In the genomic region with DNA sequence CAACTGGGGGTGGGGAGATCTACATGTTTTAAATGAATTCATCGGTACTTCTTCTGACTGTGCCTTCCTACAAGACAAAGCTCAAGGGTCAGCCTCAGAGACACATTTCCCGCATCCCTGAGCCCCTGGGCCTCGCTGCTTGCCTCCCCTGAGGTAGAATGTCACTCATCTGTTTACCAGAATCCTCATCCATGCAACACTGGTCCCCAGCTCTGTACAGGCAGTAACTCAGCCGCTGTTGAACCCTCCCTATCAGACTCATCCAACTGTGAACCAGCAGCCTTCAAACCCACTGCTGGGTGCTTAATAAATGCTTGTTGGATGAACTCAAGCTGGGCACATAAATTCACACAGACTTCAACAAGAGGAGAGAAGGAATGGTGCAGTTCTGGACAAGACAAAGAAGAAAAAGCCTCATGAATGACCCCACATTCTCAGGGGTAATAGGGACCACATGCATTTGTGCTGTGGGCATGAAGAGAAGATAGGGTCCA, we compare ENCODE assay signal across 18 cellular contexts. TPM values are rescaled to one million over a fixed set of nuclear protein-coding genes. Genes with fewer than 3 reads are reported as not detected.
A peak's percentile ranks its signal among the peaks of the same experiment; 100 is the strongest.
DNase-seq lines count a peak whose midpoint lies in the region; ATAC-seq, FAIRE-seq and TF ChIP-seq lines count a peak whose summit lies in the region.
"Had no signal": no experiment of that assay in that cellular context is flagged by ENCODE, and none has a peak within 500 bp of the region (broad histone marks: within the 10 kb centered on the region; RNA-seq: fewer than 3 reads in every experiment).

No MANE protein-coding gene starts in this region.

- DNase-seq in K562 (ENCODE audit: extremely low read depth in 1 of 4, low spot score in 3 of 4) (peak in 1 of 4 experiments; percentile 21), left kidney (ENCODE audit: low read depth, low spot score) (peak; percentile 79), head of caudate nucleus (no peak), mammary epithelial cell (no peak), MCF 10A (ENCODE audit: unreplicated experiment) (no peak), islet precursor cell (no peak)
- DNase-seq: 8988T, Caco-2, DMS53, HCEC 1CT, KG1, NCI-H1092, NCI-H82 had no signal

- H3K27ac Mint-ChIP-seq in MCF 10A (ENCODE audit: low read depth, unreplicated experiment) = no peak overlapping the region

- TF ChIP-seq CTCF in K562 (IDR thresholded peaks at IDR 0.05 in 2 of 3, conservative IDR thresholded peaks at IDR 0.05 in 1 of 3; ENCODE audit: insufficient read depth in 2 of 3, low read depth in 1 of 3, low read length in 3 of 3) (no peak), mammary epithelial cell (conservative IDR thresholded peaks at IDR 0.05 in 1 of 2, IDR thresholded peaks at IDR 0.05 in 1 of 2; ENCODE audit: extremely low read depth in 1 of 2, insufficient read depth in 1 of 2, low read depth in 1 of 2, low read length in 2 of 2) (no peak), MCF 10A (IDR thresholded peaks at IDR 0.05; ENCODE audit: unreplicated experiment) (no peak)

- H3K9me3 Mint-ChIP-seq in MCF 10A (ENCODE audit: unreplicated experiment) = peaks cover 10% of the 10 kb centered on the region

- peaks cover 0 to 35% (median 20%) of the 10 kb centered on the region in 11 experiments; a peak in 9 of 22 replicates for H3K36me3 ChIP-seq in BLaER1 treated with 17β-estradiol and CSF1 and Interleukin-3, amounts not matched to agents 10 nM and 100 nM
- peaks cover 29% of the 10 kb centered on the region for H3K36me3 ChIP-seq in K562 (ENCODE audit: control insufficient read depth, insufficient read depth, low read length)
- no peaks in the 10 kb centered on the region for H3K36me3 ChIP-seq in rectal smooth muscle tissue (ENCODE audit: control insufficient read depth, insufficient read depth, low read length)
- H3K36me3 ChIP-seq in mammary epithelial cell (ENCODE audit: insufficient read depth, low read length) = no peaks in the 10 kb centered on the region

- peaks cover 0 to 48% (median 35%) of the 10 kb centered on the region in 11 experiments; a peak in 20 of 22 replicates for H3K9me3 ChIP-seq in BLaER1 treated with 17β-estradiol and CSF1 and Interleukin-3, amounts not matched to agents 10 nM and 100 nM (replicated peaks in 1 of 11)
- peaks cover 4% of the 10 kb centered on the region; the same call in 1 of the 2 replicates for H3K9me3 ChIP-seq in K562 (replicated peaks; ENCODE audit: control insufficient read depth, insufficient read depth, low read depth, low read length)
- peaks cover 3% of the 10 kb centered on the region for H3K9me3 ChIP-seq in mammary epithelial cell (replicated peaks; ENCODE audit: insufficient read depth, low read length)

- H3K4me1 ChIP-seq in BLaER1 treated with 17β-estradiol and CSF1 and Interleukin-3, amounts not matched to agents 10 nM and 100 nM = peaks cover 30 to 47% (median 40%) of the 10 kb centered on the region in 10 experiments
- H3K4me1 ChIP-seq in K562 (replicated peaks in 1 of 2; ENCODE audit: control insufficient read depth in 2 of 2, insufficient read depth in 2 of 2, low read length in 2 of 2) = peaks cover 8 to 10% of the 10 kb centered on the region in 2 experiments; a peak in 4 of 5 replicates
- H3K4me1 ChIP-seq in rectal smooth muscle tissue (ENCODE audit: control insufficient read depth, insufficient read depth, low read length) = peaks cover 17% of the 10 kb centered on the region
- peaks cover 19% of the 10 kb centered on the region for H3K4me1 ChIP-seq in mammary epithelial cell (ENCODE audit: insufficient read depth, low read length)

- H3K4me1 Mint-ChIP-seq in MCF 10A (ENCODE audit: insufficient read depth, unreplicated experiment) = peaks cover 26% of the 10 kb centered on the region

- intact Hi-C loops in K562 (cut with micrococcal nuclease) (no loop called here), head of caudate nucleus (cut with DNase I) (no loop called here), mammary epithelial cell (cut with micrococcal nuclease) (no loop called here), MCF 10A (cut with micrococcal nuclease) (no loop called here)

- BruUV-seq in K562 (replicated peaks; lab: Mats Ljungman, UMichigan) (no TSS peak), mammary epithelial cell (replicated peaks; lab: Mats Ljungman, UMichigan) (no TSS peak), MCF 10A (replicated peaks; lab: Mats Ljungman, UMichigan) (no TSS peak)

- H3K4me2 ChIP-seq in BLaER1 treated with 17β-estradiol and CSF1 and Interleukin-3, amounts not matched to agents 10 nM and 100 nM = peak overlapping the region in 7 of 11 experiments; percentile 3 to 44 (median 22); a peak in 9 of 22 replicates
- H3K4me2 ChIP-seq in K562 (ENCODE audit: insufficient read depth, low read length) = peak overlapping the region; percentile 75
- no peak overlapping the region for H3K4me2 ChIP-seq in mammary epithelial cell (ENCODE audit: insufficient read depth, low read depth, low read length)

- no peak for TF ChIP-seq EP300 in K562 (IDR thresholded peaks at IDR 0.05; ENCODE audit: low read length)

- no peaks in the 10 kb centered on the region for H3K27me3 ChIP-seq in BLaER1 treated with 17β-estradiol and CSF1 and Interleukin-3, amounts not matched to agents 10 nM and 100 nM
- H3K27me3 ChIP-seq in K562 (ENCODE audit: control insufficient read depth in 2 of 2, insufficient read depth in 2 of 2, low read length in 2 of 2) (no peaks in the 10 kb centered on the region), rectal smooth muscle tissue (ENCODE audit: control insufficient read depth, insufficient read depth, low read length) (no peaks in the 10 kb centered on the region), mammary epithelial cell (ENCODE audit: insufficient read depth, low read length) (no peaks in the 10 kb centered on the region)

- ATAC-seq in K562 = peak; percentile 59

- CTCF ChIA-PET in K562 (lab: Yijun Ruan, JAX; ENCODE audit: low intra/inter-chr PET ratio) (no interaction called here), mammary epithelial cell (lab: Charles Lee; ENCODE audit: low non-redundant PET) (no interaction called here), MCF 10A (lab: Yijun Ruan, JAX) (interaction anchor here (1.4 kb wide), 1 partner anchor 93 kb away, joined by 3 read pairs; no protein-coding TSS in a partner anchor)

- 0 out of 2 replicates have a peak overlapping the region, but pooled peaks have one; percentile 69 for H2AFZ ChIP-seq in K562 (ENCODE audit: low read depth, low read length)
- H2AFZ ChIP-seq in mammary epithelial cell (ENCODE audit: low read depth, low read length) = no peak overlapping the region

- H4K20me1 ChIP-seq in BLaER1 treated with 17β-estradiol and CSF1 and Interleukin-3, amounts not matched to agents 10 nM and 100 nM = peaks cover 0 to 70% (median 7%) of the 10 kb centered on the region in 11 experiments; a peak in 9 of 22 replicates
- H4K20me1 ChIP-seq in K562 (replicated peaks; ENCODE audit: control insufficient read depth, insufficient read depth, low read length) = peaks cover 3% of the 10 kb centered on the region; the same call in 1 of the 2 replicates
- no peaks in the 10 kb centered on the region for H4K20me1 ChIP-seq in mammary epithelial cell (ENCODE audit: insufficient read depth, low read length)

- no peak overlapping the region for H3K4me3 ChIP-seq in BLaER1 treated with 17β-estradiol and CSF1 and Interleukin-3, amounts not matched to agents 10 nM and 100 nM
- H3K4me3 ChIP-seq in K562 (peak overlapping the region; percentile 40), rectal smooth muscle tissue (ENCODE audit: low read length) (no peak overlapping the region), mammary epithelial cell (replicated peaks in 1 of 3; ENCODE audit: insufficient read depth in 1 of 3, low read depth in 2 of 3, low read length in 3 of 3) (no peak overlapping the region)

- dilution Hi-C loops in mammary epithelial cell (cut with HindIII; ENCODE audit: low sequenced_read_pairs) = loop anchor here (5.0 kb wide), 1 partner anchor 67 kb away; no protein-coding TSS in a partner anchor

- no peaks in the 10 kb centered on the region for H3K27me3 Mint-ChIP-seq in MCF 10A (ENCODE audit: insufficient read depth, unreplicated experiment)

- no peak overlapping the region for H3K9ac ChIP-seq in BLaER1 treated with 17β-estradiol and CSF1 and Interleukin-3, amounts not matched to agents 10 nM and 100 nM
- H3K9ac ChIP-seq in K562 (ENCODE audit: insufficient read depth in 1 of 2, low read depth in 2 of 2, low read length in 2 of 2) (peak overlapping the region; percentile 81 to 88; a peak in 3 of 4 replicates), rectal smooth muscle tissue (ENCODE audit: low read length) (no peak overlapping the region), mammary epithelial cell (ENCODE audit: insufficient read depth, low read length) (no peak overlapping the region)

- no peak overlapping the region for H3K27ac ChIP-seq in BLaER1 treated with 17β-estradiol and CSF1 and Interleukin-3, amounts not matched to agents 10 nM and 100 nM
- peak overlapping the region; percentile 78; the same call in 2 of the 3 replicates for H3K27ac ChIP-seq in K562 (ENCODE audit: extremely low read depth, low read depth, low read length)
- peak overlapping the region; percentile 27 for H3K27ac ChIP-seq in rectal smooth muscle tissue (ENCODE audit: low read depth, low read length)
- no peak overlapping the region for H3K27ac ChIP-seq in mammary epithelial cell (ENCODE audit: insufficient read depth, low read depth, low read length)
- H3K27ac ChIP-seq: C4-2B, HL-60 had no signal

- 23% methylated on average over 4 of the region's 4 CpGs for WGBS in K562 (ENCODE audit: insufficient coverage, low coverage, missing lambda C conversion rate)
- WGBS in mammary epithelial cell (ENCODE audit: low coverage, missing lambda C conversion rate) = 90% methylated on average over 4 of the region's 4 CpGs

- no peaks in the 10 kb centered on the region for H3K9me1 ChIP-seq in K562 (ENCODE audit: control insufficient read depth, insufficient read depth, low read length)

- H3K36me3 Mint-ChIP-seq in MCF 10A (ENCODE audit: insufficient read depth, unreplicated experiment) = peaks cover 12% of the 10 kb centered on the region

- no peak for TF ChIP-seq RAD21 in K562 (CRISPR knock-in tag; conservative IDR thresholded peaks at IDR 0.05 in 1 of 2, IDR thresholded peaks at IDR 0.05 in 1 of 2)

- in situ Hi-C loops in K562 (cut with MboI) = no loop called here
- in situ Hi-C loops in mammary epithelial cell (cut with MboI; ENCODE audit: low sequenced_read_pairs in 2 of 2) = no loop called here

- H3K79me2 ChIP-seq in K562 (ENCODE audit: control insufficient read depth, insufficient read depth, low read length) (peaks cover 84% of the 10 kb centered on the region), mammary epithelial cell (ENCODE audit: insufficient read depth, low read length) (peaks cover 100% of the 10 kb centered on the region)

- POLR2A ChIA-PET in K562 (lab: Yijun Ruan, JAX) (interaction anchor here (0.7 to 3.6 kb wide), 8 partner anchors 9 to 137 kb away, joined by 3 to 18 read pairs (median 4); no protein-coding TSS in a partner anchor), MCF 10A (lab: Yijun Ruan, JAX) (interaction anchor here (1.3 kb wide), 1 partner anchor 23 kb away, joined by 5 read pairs; no protein-coding TSS in a partner anchor)

- no peak overlapping the region for H3K4me3 Mint-ChIP-seq in MCF 10A (ENCODE audit: unreplicated experiment)

- no peak for TF ChIP-seq POLR2A in K562 (conservative IDR thresholded peaks at IDR 0.05)

- FAIRE-seq in K562 (lab: Jason Lieb, UNC) = no peak
- FAIRE-seq: GM18507 had no signal

RNA-seq across cellular contexts. Expression of a gene that starts 6.1 kb away (rescaled TPM):
- total RNA-seq in K562 (2011; cell fraction: chromatin; rRNA removed; ENCODE audit: low replicate concordance) = 39.6 and 65.6 TPM in 2 replicates
- total RNA-seq in K562 (2011; cell fraction: nucleolus; rRNA removed) = 22.3 and 29.6 TPM in 2 replicates
- 35.5 and 41.1 TPM in 2 replicates for total RNA-seq in K562 (2011; cell fraction: nucleoplasm; rRNA removed)
- total RNA-seq in K562 (2014; rRNA removed) = 20.4 and 24.5 TPM in 2 replicates
- 29.8 and 33.2 TPM in 2 replicates for total RNA-seq in K562 (2014; rRNA removed; fragmentation: Illumina TruSeq; extraction: Trizol)
- total RNA-seq in K562 (2015; rRNA removed; fragmentation: Illumina TruSeq; extraction: Trizol) = 23.5 and 25.7 TPM in 2 replicates
- 26.2 and 30.7 TPM in 2 replicates for total RNA-seq in K562 (2021)
- 6.3 and 11.0 TPM in 2 replicates for polyA plus RNA-seq in K562 (2011; rRNA removed)
- 3.8 and 11.5 TPM in 2 replicates for polyA plus RNA-seq in K562 (2011; cell fraction: cytosol; rRNA removed)
- 12.9 and 20.4 TPM in 2 replicates for polyA plus RNA-seq in K562 (2011; cell fraction: nucleus; rRNA removed)
- polyA plus RNA-seq in K562 (2012) = 6.8 and 9.8 TPM in 2 replicates
- 14.9 and 16.2 TPM in 2 replicates for polyA plus RNA-seq in K562 (2014; fragmentation: Illumina TruSeq; extraction: Trizol)
- 10 to 100 TPM; 14.2 to 33.5 TPM for polyA plus RNA-seq in K562 (2014; fragmentation: Nextera tagmentation; extraction: Ambion mirVana)
- polyA plus RNA-seq in K562 (2014; rRNA removed) = 18.8 and 19.8 TPM in 2 replicates
- 12.7 and 24.4 TPM in 2 replicates for polyA minus RNA-seq in K562 (2011; rRNA and poly(A)+ RNA removed)
- polyA minus RNA-seq in K562 (2011; cell fraction: cytosol; rRNA and poly(A)+ RNA removed) = 6.4 and 13.5 TPM in 2 replicates
- polyA minus RNA-seq in K562 (2011; cell fraction: nucleus; rRNA and poly(A)+ RNA removed) = 6.9 and 22.4 TPM in 2 replicates
- total RNA-seq in mammary epithelial cell = 10 to 100 TPM; 46.4 to 98.5 TPM
- 8.8 TPM for polyA plus RNA-seq in mammary epithelial cell
- 44.5 TPM for polyA minus RNA-seq in mammary epithelial cell
- 15.1 and 18.3 TPM in 2 replicates for total RNA-seq in MCF 10A (2022)

Comparison
In these comparisons a context has a peak if more than half of its experiments do, and no peak if none do; other contexts are left out.
1. H3K27ac ChIP-seq: peak in K562 (single experiment) and rectal smooth muscle tissue (single experiment); none in BLaER1 treated with 17β-estradiol and CSF1 and Interleukin-3, amounts not matched to agents 10 nM and 100 nM (0 of 11) and mammary epithelial cell (single experiment).
2. H3K9ac ChIP-seq: peak in K562 (2 of 2); none in BLaER1 treated with 17β-estradiol and CSF1 and Interleukin-3, amounts not matched to agents 10 nM and 100 nM (0 of 11), rectal smooth muscle tissue (single experiment) and mammary epithelial cell (single experiment).